ENCODE assay signal across 17 cellular contexts in genomic region chr5:79536193-79536906, GRCh38. TPM values are rescaled to one million over a fixed set of nuclear protein-coding genes. Genes with fewer than 3 reads are reported as not detected.
DNase-seq lines count a peak whose midpoint lies in the region; ATAC-seq and TF ChIP-seq lines count a peak whose summit lies in the region.
"Had no signal": no experiment of that assay in that cellular context is flagged by ENCODE, and none has a peak within 500 bp of the region (broad histone marks: within the 10 kb centered on the region; RNA-seq: fewer than 3 reads in every experiment).

No MANE protein-coding gene starts in this region.

- no peaks in the 10 kb centered on the region for H3K36me3 ChIP-seq in OCI-LY7 (ENCODE audit: insufficient read depth, low read length)
- no peaks in the 10 kb centered on the region for H3K36me3 ChIP-seq in neural progenitor cell
- H3K36me3 ChIP-seq: SJCRH30 had no signal

- H3K4me1 Mint-ChIP-seq in neural progenitor cell = no peaks in the 10 kb centered on the region
- H3K4me1 Mint-ChIP-seq: CD4-positive, CD25-positive, alpha-beta regulatory T cell had no signal

- no peaks in the 10 kb centered on the region for H3K4me1 ChIP-seq in OCI-LY7 (ENCODE audit: insufficient read depth, low read length, poor library complexity, severe bottlenecking)
- H3K4me1 ChIP-seq in neural progenitor cell = no peaks in the 10 kb centered on the region
- H3K4me1 ChIP-seq: Caco-2, SJCRH30 had no signal

- intact Hi-C loops in OCI-LY7 (cut with micrococcal nuclease; ENCODE audit: unreplicated experiment) = no loop called here

- no TSS peak for BruUV-seq in OCI-LY7 (replicated peaks; lab: Mats Ljungman, UMichigan)

- POLR2A ChIA-PET in OCI-LY7 (lab: Charles Lee) (interaction anchor here (0.6 kb wide), 3 partner anchors 14 to 578 kb away, joined by 3 read pairs; no protein-coding TSS in a partner anchor), GM10248 (lab: Yijun Ruan, JAX) (no interaction called here)

- H3K27ac ChIP-seq in OCI-LY7 (ENCODE audit: low read depth, low read length, poor library complexity, severe bottlenecking) (no peak overlapping the region), neural progenitor cell (no peak overlapping the region)
- H3K27ac ChIP-seq: GM23248, RWPE1, SJCRH30 had no signal

- no peaks in the 10 kb centered on the region for H3K27me3 Mint-ChIP-seq in neural progenitor cell (ENCODE audit: insufficient read depth, low read depth)

- H3K9me3 ChIP-seq in OCI-LY7 (ENCODE audit: low read length) (no peaks in the 10 kb centered on the region), neural progenitor cell (ENCODE audit: low read depth) (no peaks in the 10 kb centered on the region)
- H3K9me3 ChIP-seq: Caco-2, SJCRH30 had no signal

- no peaks in the 10 kb centered on the region for H4K20me1 ChIP-seq in OCI-LY7 (ENCODE audit: insufficient read depth, low read length)
- no peaks in the 10 kb centered on the region for H4K20me1 ChIP-seq in neural progenitor cell (ENCODE audit: low read depth)

- no peaks in the 10 kb centered on the region for H3K9me2 ChIP-seq in OCI-LY7 (ENCODE audit: insufficient read depth, low read length)

- ATAC-seq in GM18858 (IDR thresholded peaks at IDR 0.05; ENCODE audit: unreplicated experiment) = no peak

- H3K4me2 ChIP-seq in OCI-LY7 (ENCODE audit: low read length) (no peak overlapping the region), neural progenitor cell (no peak overlapping the region)

- DNase-seq in DMS79 (lab: John Stamatoyannopoulos, UW) = peak; percentile 76
- DNase-seq in NCI-H187 treated with DMSO at 0.1 percent for 48 hours (lab: John Stamatoyannopoulos, UW) = peak; percentile 35
- no peak for DNase-seq in OCI-LY7 (ENCODE audit: low spot score)
- DNase-seq in neural progenitor cell (ENCODE audit: low spot score) = no peak
- DNase-seq in GM10248 (ENCODE audit: extremely low spot score) = no peak
- DNase-seq in pons (ENCODE audit: low spot score) = no peak
- DNase-seq: Caco-2; CD4-positive, CD25-positive, alpha-beta regulatory T cell; DMS153; NCI-H1436 treated with DMSO at 0.1 percent for 48 hours; NCI-H2171; NCI-H446 treated with DMSO at 0.1 percent for 48 hours; T-helper 2 cell had no signal

- no peaks in the 10 kb centered on the region for H3K36me3 Mint-ChIP-seq in neural progenitor cell
- H3K36me3 Mint-ChIP-seq: CD4-positive, CD25-positive, alpha-beta regulatory T cell had no signal

- H3K27ac Mint-ChIP-seq in neural progenitor cell = no peak overlapping the region
- H3K27ac Mint-ChIP-seq: CD4-positive, CD25-positive, alpha-beta regulatory T cell had no signal

- H3K79me2 ChIP-seq in OCI-LY7 (ENCODE audit: insufficient read depth, low read depth, low read length) = no peaks in the 10 kb centered on the region
- H3K79me2 ChIP-seq in neural progenitor cell (ENCODE audit: low read depth) = no peaks in the 10 kb centered on the region

- H3K9ac ChIP-seq in neural progenitor cell = no peak overlapping the region
- H3K9ac ChIP-seq: GM23248 had no signal

- H3K9me3 Mint-ChIP-seq in neural progenitor cell = no peaks in the 10 kb centered on the region
- H3K9me3 Mint-ChIP-seq: CD4-positive, CD25-positive, alpha-beta regulatory T cell had no signal

- 0 out of 2 replicates have a peak, but pooled peaks have one; percentile 9 for TF ChIP-seq CTCF in OCI-LY7 (conservative IDR thresholded peaks at IDR 0.05; ENCODE audit: low read length)
- no peak for TF ChIP-seq CTCF in neural progenitor cell (IDR thresholded peaks at IDR 0.05)
- TF ChIP-seq CTCF in GM10248 (IDR thresholded peaks at IDR 0.05; ENCODE audit: control extremely low read depth, extremely low read depth, low read depth, missing control alignments) = no peak

- H3K4me3 ChIP-seq in OCI-LY7 (ENCODE audit: low read depth, low read length, poor library complexity, severe bottlenecking) = no peak overlapping the region
- no peak overlapping the region for H3K4me3 ChIP-seq in neural progenitor cell
- H3K4me3 ChIP-seq: GM23248, SJCRH30 had no signal

- no peaks in the 10 kb centered on the region for H3F3A ChIP-seq in neural progenitor cell (ENCODE audit: low read depth)

- CTCF ChIA-PET in OCI-LY7 (lab: Charles Lee; ENCODE audit: unreplicated experiment) (interaction anchor here (0.5 kb wide), 1 partner anchor 94 kb away, joined by 3 read pairs; no protein-coding TSS in a partner anchor), GM10248 (lab: Yijun Ruan, JAX) (interaction anchor here (1.0 to 5.1 kb wide), 7 partner anchors 9 to 519 kb away, joined by 3 to 22 read pairs (median 5); no protein-coding TSS in a partner anchor)

- no peak overlapping the region for H3K4me3 Mint-ChIP-seq in neural progenitor cell

- H3K27me3 ChIP-seq in neural progenitor cell = no peaks in the 10 kb centered on the region
- H3K27me3 ChIP-seq: SJCRH30 had no signal

- H2AFZ ChIP-seq in OCI-LY7 (ENCODE audit: low read length) = no peak overlapping the region
- H2AFZ ChIP-seq in neural progenitor cell (replicated peaks) = peak overlapping the region; percentile 57
- H2AFZ ChIP-seq: GM23248 had no signal

RNA-seq across cellular contexts. Expression of gene HOMER1, which starts 22.4 kb away (rescaled TPM):
- 6.3 and 11.2 TPM in 2 replicates for total RNA-seq in OCI-LY7 (2014; rRNA removed; shearing (Covaris generic))
- 13.9 and 15.4 TPM in 2 replicates for total RNA-seq in OCI-LY7 (2022)
- 30.8 and 41.6 TPM in 2 replicates for total RNA-seq in neural progenitor cell (ENCODE audit: low replicate concordance)

Comparison
In these comparisons a context has a peak if more than half of its experiments do, and no peak if none do; other contexts are left out.
1. DNase-seq: peak in DMS79 (single experiment) and NCI-H187 treated with DMSO at 0.1 percent for 48 hours (single experiment); none in OCI-LY7 (single experiment), neural progenitor cell (single experiment), GM10248 (single experiment) and pons (single experiment).